In genomic region chr9:21110708-21111576, GRCh38 we compare ENCODE assay signal across 8 cellular contexts. TPM values are rescaled to one million over a fixed set of nuclear protein-coding genes. Genes with fewer than 3 reads are reported as not detected.
DNase-seq lines count a peak whose midpoint lies in the region; ATAC-seq, FAIRE-seq and TF ChIP-seq lines count a peak whose summit lies in the region.

No MANE protein-coding gene starts in this region.

- H3K36me3 ChIP-seq in OCI-LY7 (ENCODE audit: insufficient read depth, low read length): no peaks in the 10 kb centered on the region
- H3K36me3 ChIP-seq in lower lobe of right lung: no peaks in the 10 kb centered on the region

- no peak overlapping the region for H2AFZ ChIP-seq in OCI-LY7 (ENCODE audit: low read length)

- POLR2A ChIA-PET in OCI-LY7 (lab: Charles Lee): interaction anchor here (0.6 to 2.3 kb wide), 7 partner anchors 13 to 1514 kb away, joined by 3 to 8 read pairs (median 3); no protein-coding TSS in a partner anchor

- H3K9me3 Mint-ChIP-seq in activated CD8-positive, alpha-beta memory T cell treated with anti-CD3 and anti-CD28 coated beads, Interleukin-2, amount 10 ng/mL, durations not matched to agents 7 days and 5 days (ENCODE audit: low read depth): no peaks in the 10 kb centered on the region

- H3K4me3 Mint-ChIP-seq in activated CD8-positive, alpha-beta memory T cell treated with anti-CD3 and anti-CD28 coated beads, Interleukin-2, amount 10 ng/mL, durations not matched to agents 7 days and 5 days: no peak overlapping the region

- H3K79me2 ChIP-seq in OCI-LY7 (ENCODE audit: insufficient read depth, low read depth, low read length): no peaks in the 10 kb centered on the region

- peak; percentile 93 for ATAC-seq in activated CD8-positive, alpha-beta memory T cell treated with anti-CD3 and anti-CD28 coated beads, Interleukin-2, amount 10 ng/mL, durations not matched to agents 7 days and 5 days
- peak; percentile 94 for ATAC-seq in GM21825 (IDR thresholded peaks at IDR 0.05; ENCODE audit: unreplicated experiment)
- peak; percentile 87 to 92 for ATAC-seq in lower lobe of right lung

- H3K27me3 ChIP-seq in lower lobe of right lung (ENCODE audit: low read depth): no peaks in the 10 kb centered on the region

- no peaks in the 10 kb centered on the region for H3K9me2 ChIP-seq in OCI-LY7 (ENCODE audit: insufficient read depth, low read length)

- H3K4me1 ChIP-seq in OCI-LY7 (ENCODE audit: insufficient read depth, low read length, poor library complexity, severe bottlenecking): no peaks in the 10 kb centered on the region
- no peaks in the 10 kb centered on the region for H3K4me1 ChIP-seq in lower lobe of right lung

- TF ChIP-seq CTCF in OCI-LY7 (conservative IDR thresholded peaks at IDR 0.05; ENCODE audit: low read length): peak; percentile 96
- peak; percentile 79 for TF ChIP-seq CTCF in lower lobe of right lung (IDR thresholded peaks at IDR 0.05)

- no peaks in the 10 kb centered on the region for H4K20me1 ChIP-seq in OCI-LY7 (ENCODE audit: insufficient read depth, low read length)

- no peaks in the 10 kb centered on the region for H3K9me3 ChIP-seq in OCI-LY7 (ENCODE audit: low read length)
- no peaks in the 10 kb centered on the region for H3K9me3 ChIP-seq in lower lobe of right lung

- no peak overlapping the region for H3K27ac Mint-ChIP-seq in activated CD8-positive, alpha-beta memory T cell treated with anti-CD3 and anti-CD28 coated beads, Interleukin-2, amount 10 ng/mL, durations not matched to agents 7 days and 5 days

- intact Hi-C loops in OCI-LY7 (cut with micrococcal nuclease; ENCODE audit: unreplicated experiment) (loop anchor here (1.0 to 5.0 kb wide), 6 partner anchors 33 to 1185 kb away; partner anchors contain the start of gene MLLT3), lower lobe of right lung (cut with DNase I) (no loop called here)

- H3K4me2 ChIP-seq in OCI-LY7 (ENCODE audit: low read length): no peak overlapping the region

- FAIRE-seq in urothelium cell line (lab: Jason Lieb, UNC): no peak

- no peaks in the 10 kb centered on the region for H3K4me1 Mint-ChIP-seq in activated CD8-positive, alpha-beta memory T cell treated with anti-CD3 and anti-CD28 coated beads, Interleukin-2, amount 10 ng/mL, durations not matched to agents 7 days and 5 days

- no peak for DNase-seq in activated CD8-positive, alpha-beta memory T cell treated with anti-CD3 and anti-CD28 coated beads, Interleukin-2, amount 10 ng/mL, durations not matched to agents 7 days and 5 days
- DNase-seq in activated CD8-positive, alpha-beta memory T cell treated with anti-CD3 and anti-CD28 coated beads, Interleukin-2, amount 50 U/mL, for 4 hours: no peak
- peak; percentile 78 for DNase-seq in Jurkat, Clone E6-1 (ENCODE audit: low read depth, low spot score)
- DNase-seq in OCI-LY7 (ENCODE audit: low spot score): peak; percentile 78
- peak; percentile 70 to 77 for DNase-seq in dermis microvascular lymphatic vessel endothelial cell (ENCODE audit: low read depth in 2 of 2)
- no peak for DNase-seq in lower lobe of right lung
- DNase-seq in urothelium cell line (ENCODE audit: low spot score): peak; percentile 29

- no peak overlapping the region for H3K27ac ChIP-seq in OCI-LY7 (ENCODE audit: low read depth, low read length, poor library complexity, severe bottlenecking)
- H3K27ac ChIP-seq in lower lobe of right lung: no peak overlapping the region

- H3K4me3 ChIP-seq in Jurkat, Clone E6-1 (ENCODE audit: low read length): no peak overlapping the region
- H3K4me3 ChIP-seq in OCI-LY7 (ENCODE audit: low read depth, low read length, poor library complexity, severe bottlenecking) (no peak overlapping the region), lower lobe of right lung (no peak overlapping the region)

- BruUV-seq in OCI-LY7 (replicated peaks; lab: Mats Ljungman, UMichigan): no TSS peak

- CTCF ChIA-PET in activated CD8-positive, alpha-beta memory T cell treated with anti-CD3 and anti-CD28 coated beads, Interleukin-2, amount 10 ng/mL, durations not matched to agents 7 days and 5 days (lab: Charles Lee): interaction anchor here (0.7 to 3.9 kb wide), 31 partner anchors 8 to 690 kb away, joined by 3 to 25 read pairs (median 4); partner anchors contain the start of genes HACD4, IFNB1 and MLLT3
- CTCF ChIA-PET in OCI-LY7 (lab: Charles Lee; ENCODE audit: unreplicated experiment): interaction anchor here (0.7 to 1.1 kb wide), 3 partner anchors 13 to 170 kb away, joined by 3 read pairs; no protein-coding TSS in a partner anchor

- no peaks in the 10 kb centered on the region for H3K36me3 Mint-ChIP-seq in activated CD8-positive, alpha-beta memory T cell treated with anti-CD3 and anti-CD28 coated beads, Interleukin-2, amount 10 ng/mL, durations not matched to agents 7 days and 5 days

- H3K27me3 Mint-ChIP-seq in activated CD8-positive, alpha-beta memory T cell treated with anti-CD3 and anti-CD28 coated beads, Interleukin-2, amount 10 ng/mL, durations not matched to agents 7 days and 5 days: peaks cover 6% of the 10 kb centered on the region

RNA-seq across cellular contexts. Expression of gene IFNW1, which starts 30.7 kb away (rescaled TPM):
- total RNA-seq in activated CD8-positive, alpha-beta memory T cell treated with anti-CD3 and anti-CD28 coated beads, Interleukin-2, amount 10 ng/mL, durations not matched to agents 7 days and 5 days: under 1 TPM in 1 of 2 experiments, not detected in 1; 0.23 TPM
- polyA plus RNA-seq in Jurkat, Clone E6-1 (2012; ENCODE audit: insufficient read depth, insufficient read length): not detected
- not detected in 2 replicates for total RNA-seq in OCI-LY7 (2014; rRNA removed; shearing (Covaris generic))
- total RNA-seq in OCI-LY7 (2022): not detected in 2 replicates
- total RNA-seq in dermis microvascular lymphatic vessel endothelial cell: not detected in 2 replicates
- total RNA-seq in lower lobe of right lung: not detected

RNA-seq across cellular contexts. Expression of gene IFNB1, which starts 33.2 kb away (rescaled TPM):
- total RNA-seq in activated CD8-positive, alpha-beta memory T cell treated with anti-CD3 and anti-CD28 coated beads, Interleukin-2, amount 10 ng/mL, durations not matched to agents 7 days and 5 days: 1 to 10 TPM; 1.1 to 1.2 TPM
- polyA plus RNA-seq in Jurkat, Clone E6-1 (2012; ENCODE audit: insufficient read depth, insufficient read length): not detected
- not detected in 2 replicates for total RNA-seq in OCI-LY7 (2014; rRNA removed; shearing (Covaris generic))
- not detected in 2 replicates for total RNA-seq in OCI-LY7 (2022)
- not detected in 2 replicates for total RNA-seq in dermis microvascular lymphatic vessel endothelial cell
- not detected for total RNA-seq in lower lobe of right lung

RNA-seq across cellular contexts. Expression of gene IFNA21, which starts 55.5 kb away (rescaled TPM):
- not detected for total RNA-seq in activated CD8-positive, alpha-beta memory T cell treated with anti-CD3 and anti-CD28 coated beads, Interleukin-2, amount 10 ng/mL, durations not matched to agents 7 days and 5 days
- polyA plus RNA-seq in Jurkat, Clone E6-1 (2012; ENCODE audit: insufficient read depth, insufficient read length): not detected
- total RNA-seq in OCI-LY7 (2014; rRNA removed; shearing (Covaris generic)): not detected in 2 replicates
- not detected in 2 replicates for total RNA-seq in OCI-LY7 (2022)
- total RNA-seq in dermis microvascular lymphatic vessel endothelial cell: not detected in 2 replicates
- not detected for total RNA-seq in lower lobe of right lung

Comparison
In these comparisons a context has a peak if more than half of its experiments do, and no peak if none do; other contexts are left out.
1. DNase-seq: peak in Jurkat, Clone E6-1 (single experiment), OCI-LY7 (single experiment), dermis microvascular lymphatic vessel endothelial cell (2 of 2) and urothelium cell line (single experiment); none in activated CD8-positive, alpha-beta memory T cell treated with anti-CD3 and anti-CD28 coated beads, Interleukin-2, amount 10 ng/mL, durations not matched to agents 7 days and 5 days (single experiment), activated CD8-positive, alpha-beta memory T cell treated with anti-CD3 and anti-CD28 coated beads, Interleukin-2, amount 50 U/mL, for 4 hours (single experiment) and lower lobe of right lung (single experiment).
2. Peak in every context shown above with its lines, with median percentiles within 50 percentile points of each other: ATAC-seq.